ENCODE assay signal across 8 cellular contexts in the genomic region with DNA sequence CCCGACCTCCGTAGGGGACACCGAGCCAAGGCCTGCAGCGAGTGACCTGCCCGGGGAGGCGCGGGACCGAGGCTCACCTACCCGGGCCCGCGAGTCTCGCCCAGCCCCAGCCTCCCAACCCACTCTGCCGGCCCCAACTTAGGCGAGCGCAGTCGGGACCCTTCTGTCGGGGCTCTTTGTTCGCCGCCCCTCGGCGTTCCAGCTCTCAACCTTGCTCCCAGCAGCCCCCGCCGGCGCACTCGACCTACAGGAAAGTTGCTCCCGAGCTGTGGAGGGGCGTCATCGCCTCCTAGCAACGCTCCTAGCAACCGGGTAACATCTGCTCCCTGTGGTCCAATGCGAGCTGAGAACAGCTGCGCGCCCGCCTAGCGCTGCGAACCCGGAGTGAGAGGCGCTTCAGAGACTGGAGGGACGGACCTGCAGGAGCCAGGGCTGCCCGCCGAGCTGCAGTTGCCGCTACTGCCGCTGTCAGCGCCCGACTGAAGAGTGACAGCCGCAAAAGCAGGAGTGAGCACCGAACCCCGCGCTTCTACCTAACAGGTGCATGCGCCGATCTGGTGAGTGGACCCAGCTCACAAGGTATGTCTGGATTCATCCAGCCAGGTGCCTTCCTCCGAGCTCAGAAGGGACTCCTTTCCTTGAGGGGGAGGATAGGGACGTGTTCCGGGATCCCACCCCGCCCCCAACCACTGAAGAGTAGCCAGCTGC.
DNase-seq lines count a peak whose midpoint lies in the region; ATAC-seq, FAIRE-seq and TF ChIP-seq lines count a peak whose summit lies in the region.

No MANE protein-coding gene starts in this region.

- no peaks in the 10 kb centered on the region for H3K36me3 ChIP-seq in cardiac muscle cell
- no peaks in the 10 kb centered on the region for H3K36me3 ChIP-seq in pancreas
- H3K36me3 ChIP-seq in thymus (ENCODE audit: control insufficient read depth, insufficient read depth) = no peaks in the 10 kb centered on the region

- peak overlapping the region; percentile 34 for H3K4me3 ChIP-seq in AG09309 (ENCODE audit: control insufficient read depth, low read depth, low read length)
- peak overlapping the region; percentile 33 for H3K4me3 ChIP-seq in cardiac muscle cell
- peak overlapping the region in 2 of 4 donors; percentile 21 to 44 for H3K4me3 ChIP-seq in pancreas
- peak overlapping the region; percentile 25 for H3K4me3 ChIP-seq in thymus (ENCODE audit: low read length)

- DNase-seq in AG09309 (ENCODE audit: low read depth) = peak; percentile 7
- DNase-seq in RPMI7951 (ENCODE audit: low read depth) = peak; percentile 30
- peak; percentile 66 to 93 for DNase-seq in cardiac muscle cell (ENCODE audit: low read depth in 1 of 2, low spot score in 1 of 2)
- DNase-seq in pancreas = peak; percentile 53 to 86 (median 60)

- H3K9me3 Mint-ChIP-seq in activated naive CD4-positive, alpha-beta T cell treated with anti-CD3 and anti-CD28 coated beads, Interleukin-2, amount 50 U/mL, for 24 hours = no peaks in the 10 kb centered on the region

- H3K27ac ChIP-seq in cardiac muscle cell (no peak overlapping the region), pancreas (no peak overlapping the region), thymus (ENCODE audit: low read depth) (no peak overlapping the region)

- intact Hi-C loops in pancreas (cut with DNase I) = no loop called here

- peaks cover 13% of the 10 kb centered on the region for H3K4me1 Mint-ChIP-seq in activated naive CD4-positive, alpha-beta T cell treated with anti-CD3 and anti-CD28 coated beads, Interleukin-2, amount 50 U/mL, for 24 hours

- 8 to 10% methylated on average over 55 of the region's 55 CpGs for WGBS in pancreas, 2 donors
- 2% methylated on average over 55 of the region's 55 CpGs for WGBS in thymus

- peak overlapping the region; percentile 66 for H3K4me3 Mint-ChIP-seq in activated naive CD4-positive, alpha-beta T cell treated with anti-CD3 and anti-CD28 coated beads, Interleukin-2, amount 50 U/mL, for 24 hours

- H3K4me1 ChIP-seq in cardiac muscle cell (ENCODE audit: low read depth) (no peaks in the 10 kb centered on the region), pancreas (peaks cover 0 to 7% (median 0%) of the 10 kb centered on the region in 3 donors), thymus (ENCODE audit: control insufficient read depth, insufficient read depth, low read length) (peaks cover 4% of the 10 kb centered on the region)

- TF ChIP-seq CTCF in AG09309 (IDR thresholded peaks at IDR 0.05; ENCODE audit: control insufficient read depth, insufficient read depth, low read depth, low read length, missing control alignments) (peak; percentile 40), cardiac muscle cell (IDR thresholded peaks at IDR 0.05; ENCODE audit: low read depth, low read length) (peak; percentile 24), pancreas (IDR thresholded peaks at IDR 0.05) (peak; percentile 11 to 37 (median 28))

- peak; percentile 92 for ATAC-seq in GM19351 (IDR thresholded peaks at IDR 0.05; ENCODE audit: unreplicated experiment)
- ATAC-seq in HG03469 (IDR thresholded peaks at IDR 0.05; ENCODE audit: unreplicated experiment) = peak; percentile 82
- peak; percentile 80 to 97 (median 96) for ATAC-seq in pancreas

- H3K36me3 Mint-ChIP-seq in activated naive CD4-positive, alpha-beta T cell treated with anti-CD3 and anti-CD28 coated beads, Interleukin-2, amount 50 U/mL, for 24 hours = no peaks in the 10 kb centered on the region

- peaks cover 55% of the 10 kb centered on the region for H3K27me3 Mint-ChIP-seq in activated naive CD4-positive, alpha-beta T cell treated with anti-CD3 and anti-CD28 coated beads, Interleukin-2, amount 50 U/mL, for 24 hours

- H3K27ac Mint-ChIP-seq in activated naive CD4-positive, alpha-beta T cell treated with anti-CD3 and anti-CD28 coated beads, Interleukin-2, amount 50 U/mL, for 24 hours = no peak overlapping the region

- H3K9me3 ChIP-seq in cardiac muscle cell (ENCODE audit: low read depth) (no peaks in the 10 kb centered on the region), pancreas (no peaks in the 10 kb centered on the region), thymus (ENCODE audit: control insufficient read depth) (no peaks in the 10 kb centered on the region)

- H3K27me3 ChIP-seq in cardiac muscle cell = peaks cover 99% of the 10 kb centered on the region
- H3K27me3 ChIP-seq in pancreas = peaks cover 0 to 21% (median 7%) of the 10 kb centered on the region in 4 donors
- peaks cover 12% of the 10 kb centered on the region for H3K27me3 ChIP-seq in thymus (ENCODE audit: control insufficient read depth, insufficient read depth)

- no peak for FAIRE-seq in pancreas (lab: Jason Lieb, UNC)

Comparison
In these comparisons a context has a peak if more than half of its experiments do, and no peak if none do; other contexts are left out.
1. DNase-seq: peak in every context shown above with its lines; median percentile 80 in cardiac muscle cell; 60 in pancreas; 30 in RPMI7951; 7 in AG09309.